19 cellular contexts compared by ENCODE assay signal in genomic region chr2:27057184-27057583, GRCh38.
"Had no signal": no experiment of that assay in that cellular context is flagged by ENCODE, and none has a peak within 500 bp of the region (broad histone marks: within the 10 kb centered on the region; RNA-seq: fewer than 3 reads in every experiment).

No MANE protein-coding gene starts in this region.

- H3K9me3 ChIP-seq: MG63 had no signal

- FAIRE-seq: RCC 7860 had no signal

- H3K27me3 ChIP-seq: MG63 had no signal

- DNase-seq: IMR-90, Karpas-422, KG1, MG63, NCI-H1092, NCI-H1105 treated with DMSO at 0.1 percent for 48 hours, NCI-H1417 treated with DMSO at 0.1 percent for 48 hours, NCI-H146, NCI-H1694 treated with DMSO at 0.1 percent for 48 hours, NCI-H1930, NCI-H2081, NCI-H2107, NCI-H2227 treated with DMSO at 0.1 percent for 48 hours, NCI-H524, NCI-H526 treated with DMSO at 0.1 percent for 48 hours, NCI-H748 treated with DMSO at 0.1 percent for 48 hours, RPMI8226, SHP77 had no signal

- H3K4me3 ChIP-seq: MG63 had no signal
